Comparison of ENCODE assay signal across 8 cellular contexts in the genomic region with DNA sequence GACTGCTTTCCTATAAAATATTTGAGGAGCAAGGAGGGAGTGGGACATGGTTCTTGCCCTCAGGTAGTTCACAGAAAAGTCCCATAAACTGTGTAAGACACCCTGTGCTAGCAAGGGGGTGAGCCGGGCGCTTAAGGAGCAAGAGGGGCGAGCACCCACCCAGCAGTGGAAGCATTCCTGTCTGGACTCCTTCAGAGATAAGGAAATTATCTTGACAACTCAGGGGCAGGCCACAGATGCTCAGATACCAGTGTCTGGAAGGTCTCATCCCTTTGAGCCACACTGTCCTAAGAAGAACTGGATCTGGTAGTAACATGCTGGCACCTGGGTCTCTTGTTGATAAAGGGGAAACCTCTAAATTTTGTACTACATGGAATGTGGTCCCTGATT. TPM values are rescaled to one million over a fixed set of nuclear protein-coding genes. Genes with fewer than 3 reads are reported as not detected.
DNase-seq lines count a peak whose midpoint lies in the region; ATAC-seq and TF ChIP-seq lines count a peak whose summit lies in the region.

No MANE protein-coding gene starts in this region.

- H3K27me3 Mint-ChIP-seq in activated CD4-positive, alpha-beta memory T cell treated with anti-CD3 and anti-CD28 coated beads, Interleukin-2, amount 10 ng/mL, durations not matched to agents 7 days and 5 days = no peaks in the 10 kb centered on the region

- WGBS in spleen, 5 donors = 88 to 96% (median 90%) methylated on average over 3 of the region's 3 CpGs

- H3K27ac ChIP-seq in HCT116 (ENCODE audit: low read depth, low read length) = peak overlapping the region; percentile 60
- peak overlapping the region; percentile 82 to 84 for H3K27ac ChIP-seq in right atrium auricular region
- peak overlapping the region in 5 of 8 donors; percentile 39 to 81 (median 58) for H3K27ac ChIP-seq in spleen
- H3K27ac ChIP-seq in substantia nigra (ENCODE audit: low read depth, low read length, poor library complexity, severe bottlenecking) = no peak overlapping the region

- H3K4me1 Mint-ChIP-seq in activated CD4-positive, alpha-beta memory T cell treated with anti-CD3 and anti-CD28 coated beads, Interleukin-2, amount 10 ng/mL, durations not matched to agents 7 days and 5 days = peaks cover 57% of the 10 kb centered on the region

- peak overlapping the region in 1 of 2 experiments; percentile 31; a peak in 2 of 4 replicates for H3K4me3 ChIP-seq in HCT116 (replicated peaks in 1 of 2; ENCODE audit: low read depth in 1 of 2, low read length in 2 of 2)
- no peak overlapping the region for H3K4me3 ChIP-seq in right atrium auricular region
- no peak overlapping the region for H3K4me3 ChIP-seq in spleen

- ATAC-seq in HCT116 (no peak; the same call in 1 of the 2 replicates), HG03095 (IDR thresholded peaks at IDR 0.05; ENCODE audit: unreplicated experiment) (no peak), HG03571 (IDR thresholded peaks at IDR 0.05; ENCODE audit: unreplicated experiment) (no peak)

- H3K27me3 ChIP-seq in HCT116 (ENCODE audit: insufficient read depth, low read length) (no peaks in the 10 kb centered on the region), right atrium auricular region (no peaks in the 10 kb centered on the region), spleen (replicated peaks in 1 of 7) (no peaks in the 10 kb centered on the region)

- no peak for TF ChIP-seq RAD21 in HCT116 (IDR thresholded peaks at IDR 0.05; ENCODE audit: low read depth)

- H4K20me1 ChIP-seq in HCT116 (ENCODE audit: insufficient read depth) = peaks cover 16% of the 10 kb centered on the region; the same call in 1 of the 2 replicates

- H3K9me3 ChIP-seq in HCT116 (ENCODE audit: control insufficient read depth in 1 of 2, insufficient read depth in 1 of 2, low read depth in 1 of 2, low read length in 2 of 2) (no peaks in the 10 kb centered on the region), right atrium auricular region (no peaks in the 10 kb centered on the region), spleen (no peaks in the 10 kb centered on the region)

- H2AFZ ChIP-seq in HCT116 (ENCODE audit: low read depth, low read length, poor library complexity, severe bottlenecking) = no peak overlapping the region

- no peak for TF ChIP-seq CTCF in HCT116 (IDR thresholded peaks at IDR 0.05 in 2 of 3, conservative IDR thresholded peaks at IDR 0.05 in 1 of 3; ENCODE audit: borderline replicate concordance in 1 of 3, insufficient read depth in 1 of 3, low read depth in 2 of 3, low read length in 2 of 3)
- no peak for TF ChIP-seq CTCF in right atrium auricular region (IDR thresholded peaks at IDR 0.05)
- no peak for TF ChIP-seq CTCF in spleen (IDR thresholded peaks at IDR 0.05 in 8 of 11, conservative IDR thresholded peaks at IDR 0.05 in 3 of 11)

- TF ChIP-seq POLR2A in HCT116 (IDR thresholded peaks at IDR 0.05; ENCODE audit: borderline replicate concordance, extremely low read depth, insufficient read depth, insufficient read length) (no peak), spleen (IDR thresholded peaks at IDR 0.05) (no peak)

- no peak overlapping the region for H3K4me3 Mint-ChIP-seq in activated CD4-positive, alpha-beta memory T cell treated with anti-CD3 and anti-CD28 coated beads, Interleukin-2, amount 10 ng/mL, durations not matched to agents 7 days and 5 days

- POLR2A ChIA-PET in HCT116 (lab: Charles Lee) = no interaction called here
- POLR2A ChIA-PET in activated CD4-positive, alpha-beta memory T cell treated with anti-CD3 and anti-CD28 coated beads, Interleukin-2, amount 10 ng/mL, durations not matched to agents 7 days and 5 days (lab: Charles Lee) = no interaction called here

- BruUV-seq in HCT116 (replicated peaks; lab: Mats Ljungman, UMichigan) = no TSS peak

- H3K27ac Mint-ChIP-seq in activated CD4-positive, alpha-beta memory T cell treated with anti-CD3 and anti-CD28 coated beads, Interleukin-2, amount 10 ng/mL, durations not matched to agents 7 days and 5 days = peak overlapping the region; percentile 83

- H3K36me3 Mint-ChIP-seq in activated CD4-positive, alpha-beta memory T cell treated with anti-CD3 and anti-CD28 coated beads, Interleukin-2, amount 10 ng/mL, durations not matched to agents 7 days and 5 days (ENCODE audit: low read depth) = peaks cover 57% of the 10 kb centered on the region

- peak overlapping the region; percentile 74 for H3K4me2 ChIP-seq in HCT116 (ENCODE audit: low read length)

- H3K79me2 ChIP-seq in HCT116 (ENCODE audit: insufficient read depth, low read length) = peaks cover 98% of the 10 kb centered on the region

- H3K36me3 ChIP-seq in HCT116 (ENCODE audit: control insufficient read depth in 1 of 2, insufficient read depth in 2 of 2, low read length in 2 of 2) = peaks cover 23 to 28% of the 10 kb centered on the region in 2 experiments; a peak in 3 of 4 replicates
- peaks cover 23% of the 10 kb centered on the region for H3K36me3 ChIP-seq in right atrium auricular region
- H3K36me3 ChIP-seq in spleen = peaks cover 0 to 85% (median 43%) of the 10 kb centered on the region in 6 donors

- DNase-seq in HCT116 (ENCODE audit: low read depth, low spot score) (no peak), right atrium auricular region (ENCODE audit: low spot score) (no peak), spleen (peak; percentile 45), NAMALWA (ENCODE audit: low spot score) (no peak), substantia nigra (lab: John Stamatoyannopoulos, UW) (no peak)
- DNase-seq in activated CD4-positive, alpha-beta memory T cell treated with anti-CD3 and anti-CD28 coated beads, Interleukin-2, amount 10 ng/mL, durations not matched to agents 7 days and 5 days = no peak

- H3K9me2 ChIP-seq in HCT116 (ENCODE audit: insufficient read depth) = no peaks in the 10 kb centered on the region

- RAD21 ChIA-PET in HCT116 (lab: Charles Lee; ENCODE audit: low non-redundant PET in 1 of 2, low total read pairs in 2 of 2, uncharacterized antibody in 2 of 2, unreplicated experiment in 2 of 2) = no interaction called here

- CTCF ChIA-PET in HCT116 (lab: Charles Lee) = no interaction called here
- CTCF ChIA-PET in activated CD4-positive, alpha-beta memory T cell treated with anti-CD3 and anti-CD28 coated beads, Interleukin-2, amount 10 ng/mL, durations not matched to agents 7 days and 5 days (lab: Charles Lee) = no interaction called here

- H3K9me3 Mint-ChIP-seq in activated CD4-positive, alpha-beta memory T cell treated with anti-CD3 and anti-CD28 coated beads, Interleukin-2, amount 10 ng/mL, durations not matched to agents 7 days and 5 days = no peaks in the 10 kb centered on the region

- intact Hi-C loops in HCT116 (cut with micrococcal nuclease) = no loop called here
- intact Hi-C loops in spleen (cut with DNase I; ENCODE audit: low total_unique reads) = no loop called here

- H3K4me1 ChIP-seq in HCT116 (ENCODE audit: control insufficient read depth in 1 of 2, insufficient read depth in 2 of 2, low read length in 2 of 2) (peaks cover 22 to 46% of the 10 kb centered on the region in 2 experiments), right atrium auricular region (peaks cover 0 to 69% of the 10 kb centered on the region in 2 donors), spleen (peaks cover 17 to 95% (median 72%) of the 10 kb centered on the region in 6 donors)

- H3K9ac ChIP-seq in HCT116 (ENCODE audit: low read length) = peak overlapping the region; percentile 37

TF ChIP-seq in HCT116, 20 proteins besides CTCF, POLR2A, EP300 and RAD21:
- TF ChIP-seq, protein P1, sequence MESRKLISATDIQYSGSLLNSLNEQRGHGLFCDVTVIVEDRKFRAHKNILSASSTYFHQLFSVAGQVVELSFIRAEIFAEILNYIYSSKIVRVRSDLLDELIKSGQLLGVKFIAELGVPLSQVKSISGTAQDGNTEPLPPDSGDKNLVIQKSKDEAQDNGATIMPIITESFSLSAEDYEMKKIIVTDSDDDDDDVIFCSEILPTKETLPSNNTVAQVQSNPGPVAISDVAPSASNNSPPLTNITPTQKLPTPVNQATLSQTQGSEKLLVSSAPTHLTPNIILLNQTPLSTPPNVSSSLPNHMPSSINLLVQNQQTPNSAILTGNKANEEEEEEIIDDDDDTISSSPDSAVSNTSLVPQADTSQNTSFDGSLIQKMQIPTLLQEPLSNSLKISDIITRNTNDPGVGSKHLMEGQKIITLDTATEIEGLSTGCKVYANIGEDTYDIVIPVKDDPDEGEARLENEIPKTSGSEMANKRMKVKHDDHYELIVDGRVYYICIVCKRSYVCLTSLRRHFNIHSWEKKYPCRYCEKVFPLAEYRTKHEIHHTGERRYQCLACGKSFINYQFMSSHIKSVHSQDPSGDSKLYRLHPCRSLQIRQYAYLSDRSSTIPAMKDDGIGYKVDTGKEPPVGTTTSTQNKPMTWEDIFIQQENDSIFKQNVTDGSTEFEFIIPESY (IDR thresholded peaks at IDR 0.05; ENCODE audit: extremely low read depth, insufficient replicate concordance, low read length) = no peak
- TF ChIP-seq EZH2phosphoT487 (IDR thresholded peaks at IDR 0.05; ENCODE audit: borderline replicate concordance) = no peak
- TF ChIP-seq, protein P2, sequence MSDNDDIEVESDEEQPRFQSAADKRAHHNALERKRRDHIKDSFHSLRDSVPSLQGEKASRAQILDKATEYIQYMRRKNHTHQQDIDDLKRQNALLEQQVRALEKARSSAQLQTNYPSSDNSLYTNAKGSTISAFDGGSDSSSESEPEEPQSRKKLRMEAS (IDR thresholded peaks at IDR 0.05) = no peak
- no peak for TF ChIP-seq YY1 (IDR thresholded peaks at IDR 0.05; ENCODE audit: extremely low read depth, insufficient replicate concordance, low read depth, low read length)
- TF ChIP-seq JUND (IDR thresholded peaks at IDR 0.05) = no peak

RNA-seq across cellular contexts. Expression of a gene that starts 19.3 kb away (rescaled TPM):
- 269 TPM for total RNA-seq in HCT116 (2021; ENCODE audit: unreplicated experiment)
- polyA plus RNA-seq in HCT116 (2012) = 312 and 339 TPM in 2 replicates
- total RNA-seq in activated CD4-positive, alpha-beta memory T cell treated with anti-CD3 and anti-CD28 coated beads, Interleukin-2, amount 10 ng/mL, durations not matched to agents 7 days and 5 days = 100 to 1,000 TPM; 153 to 155 TPM
- 100 to 1,000 TPM in 1 of 2 donors, 10 to 100 TPM in 1; 87.8 to 109 TPM for total RNA-seq in right atrium auricular region
- 100 to 1,000 TPM; 135 to 200 (median 174) TPM for total RNA-seq in spleen
- 100 to 1,000 TPM; 137 to 185 (median 162) TPM for polyA plus RNA-seq in spleen

RNA-seq across cellular contexts. Expression of a gene that starts 44.9 kb away (rescaled TPM):
- 17.4 TPM for total RNA-seq in HCT116 (2021; ENCODE audit: unreplicated experiment)
- polyA plus RNA-seq in HCT116 (2012) = 12.0 and 13.3 TPM in 2 replicates
- total RNA-seq in activated CD4-positive, alpha-beta memory T cell treated with anti-CD3 and anti-CD28 coated beads, Interleukin-2, amount 10 ng/mL, durations not matched to agents 7 days and 5 days = 10 to 100 TPM in 1 of 2 experiments, 1 to 10 TPM in 1; 9.0 to 10.6 TPM
- 10 to 100 TPM; 18.8 to 25.4 TPM for total RNA-seq in right atrium auricular region
- 10 to 100 TPM; 10.5 to 14.6 (median 12.2) TPM for total RNA-seq in spleen
- 10 to 100 TPM in 2 of 3 donors, 1 to 10 TPM in 1; 6.3 to 10.3 (median 10.2) TPM for polyA plus RNA-seq in spleen

RNA-seq across cellular contexts. Expression of a gene that starts 54.1 kb away (rescaled TPM):
- total RNA-seq in HCT116 (2021; ENCODE audit: unreplicated experiment) (30.2 TPM), right atrium auricular region (1 to 10 TPM; 5.7 to 9.4 TPM), spleen (10 to 100 TPM; 14.4 to 35.1 (median 25.3) TPM)
- polyA plus RNA-seq in HCT116 (2012) = 17.1 and 18.3 TPM in 2 replicates
- 10 to 100 TPM; 15.7 to 16.5 TPM for total RNA-seq in activated CD4-positive, alpha-beta memory T cell treated with anti-CD3 and anti-CD28 coated beads, Interleukin-2, amount 10 ng/mL, durations not matched to agents 7 days and 5 days
- polyA plus RNA-seq in spleen = 10 to 100 TPM in 2 of 3 donors, 1 to 10 TPM in 1; 7.2 to 29.2 (median 18.4) TPM
